ENCODE assay signal across 13 cellular contexts in the genomic region with DNA sequence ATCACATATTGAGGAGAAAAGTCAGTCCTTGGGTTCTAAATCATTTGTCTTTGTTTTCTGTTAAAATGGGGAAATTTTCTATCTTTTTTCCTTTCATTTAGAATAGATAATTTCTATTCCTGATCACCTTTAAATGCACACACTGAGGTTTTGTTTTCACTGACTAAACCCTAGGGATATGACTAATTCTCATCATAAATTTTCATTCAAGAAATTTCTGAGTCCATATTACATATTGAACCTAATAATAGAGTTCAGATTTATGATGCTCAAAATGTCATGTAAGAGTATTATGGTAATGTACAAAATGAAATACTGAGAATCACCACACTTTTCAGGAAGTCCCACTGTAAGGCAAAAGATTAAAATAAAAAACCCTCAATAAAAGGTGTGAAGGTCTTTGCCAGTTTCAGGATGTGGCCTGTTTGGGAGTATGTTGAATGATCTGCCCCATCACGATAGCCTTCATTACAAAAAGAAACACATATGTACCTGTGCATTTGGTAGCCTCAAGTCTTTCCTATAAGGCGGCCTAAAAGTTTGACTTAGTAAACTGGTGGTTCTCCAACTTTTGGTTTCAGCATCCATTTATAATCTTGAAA. TPM values are rescaled to one million over a fixed set of nuclear protein-coding genes. Genes with fewer than 3 reads are reported as not detected.
A peak's percentile ranks its signal among the peaks of the same experiment; 100 is the strongest.
DNase-seq lines count a peak whose midpoint lies in the region; ATAC-seq lines count a peak whose summit lies in the region.
"Had no signal": no experiment of that assay in that cellular context is flagged by ENCODE, and none has a peak within 500 bp of the region (broad histone marks: within the 10 kb centered on the region; RNA-seq: fewer than 3 reads in every experiment).

No MANE protein-coding gene starts in this region.

- no peaks in the 10 kb centered on the region for H3K27me3 Mint-ChIP-seq in activated naive CD4-positive, alpha-beta T cell treated with anti-CD3 and anti-CD28 coated beads for 36 hours (ENCODE audit: low read depth)
- no peaks in the 10 kb centered on the region for H3K27me3 Mint-ChIP-seq in T-helper 2 cell treated with Interferon-gamma antibody and Interleukin-4, amounts not matched to agents 5 μg/mL and 100 μg/mL, for 36 hours (ENCODE audit: low read depth)
- no peaks in the 10 kb centered on the region for H3K27me3 Mint-ChIP-seq in stimulated activated naive B cell treated with anti-CD40 and anti-IgM and Interleukin-4, amounts not matched to agents 10 μg/mL and 1 μg/mL and 100 μg/mL, for 72 hours

- no peak for DNase-seq in activated naive CD4-positive, alpha-beta T cell treated with anti-CD3 and anti-CD28 coated beads for 36 hours
- no peak for DNase-seq in activated naive CD4-positive, alpha-beta T cell treated with anti-CD3 and anti-CD28 coated beads, Interleukin-2, amount 50 U/mL, for 16 hours
- no peak for DNase-seq in T-helper 2 cell treated with Interferon-gamma antibody and Interleukin-4, amounts not matched to agents 5 μg/mL and 100 μg/mL, for 36 hours (ENCODE audit: low spot score)
- no peak for DNase-seq in stimulated activated naive B cell treated with anti-CD40 and anti-IgM and Interleukin-4, amounts not matched to agents 10 μg/mL and 1 μg/mL and 100 μg/mL, for 72 hours
- DNase-seq in NCI-H82 treated with DMSO at 0.1 percent for 48 hours (lab: John Stamatoyannopoulos, UW; ENCODE audit: unreplicated experiment) (no peak), Right ventricle myocardium superior (no peak), SKM-1 treated with dmso at 0.1 percent for 144 hours (lab: John Stamatoyannopoulos, UW; ENCODE audit: unreplicated experiment) (no peak)
- DNase-seq: effector CD8-positive, alpha-beta T cell; gastrocnemius medialis; NCI-H187 treated with DMSO at 0.1 percent for 48 hours; retina had no signal

- peak overlapping the region; percentile 50 for H3K4me3 Mint-ChIP-seq in activated naive CD4-positive, alpha-beta T cell treated with anti-CD3 and anti-CD28 coated beads for 36 hours
- H3K4me3 Mint-ChIP-seq in T-helper 2 cell treated with Interferon-gamma antibody and Interleukin-4, amounts not matched to agents 5 μg/mL and 100 μg/mL, for 36 hours, result peak overlapping the region; percentile 77
- peak overlapping the region in 1 of 2 donors; percentile 46 for H3K4me3 Mint-ChIP-seq in stimulated activated naive B cell treated with anti-CD40 and anti-IgM and Interleukin-4, amounts not matched to agents 10 μg/mL and 1 μg/mL and 100 μg/mL, for 72 hours
- H3K4me3 Mint-ChIP-seq: GM23338 had no signal

- H3K36me3 Mint-ChIP-seq in activated naive CD4-positive, alpha-beta T cell treated with anti-CD3 and anti-CD28 coated beads for 36 hours (ENCODE audit: low read depth), result peaks cover 52% of the 10 kb centered on the region
- peaks cover 37% of the 10 kb centered on the region for H3K36me3 Mint-ChIP-seq in T-helper 2 cell treated with Interferon-gamma antibody and Interleukin-4, amounts not matched to agents 5 μg/mL and 100 μg/mL, for 36 hours (ENCODE audit: low read depth)
- H3K36me3 Mint-ChIP-seq in stimulated activated naive B cell treated with anti-CD40 and anti-IgM and Interleukin-4, amounts not matched to agents 10 μg/mL and 1 μg/mL and 100 μg/mL, for 72 hours, result no peaks in the 10 kb centered on the region

- H3K4me1 Mint-ChIP-seq in activated naive CD4-positive, alpha-beta T cell treated with anti-CD3 and anti-CD28 coated beads for 36 hours (ENCODE audit: low read depth), result peaks cover 89% of the 10 kb centered on the region
- peaks cover 73% of the 10 kb centered on the region for H3K4me1 Mint-ChIP-seq in T-helper 2 cell treated with Interferon-gamma antibody and Interleukin-4, amounts not matched to agents 5 μg/mL and 100 μg/mL, for 36 hours (ENCODE audit: low read depth)
- H3K4me1 Mint-ChIP-seq in stimulated activated naive B cell treated with anti-CD40 and anti-IgM and Interleukin-4, amounts not matched to agents 10 μg/mL and 1 μg/mL and 100 μg/mL, for 72 hours, result peaks cover 24 to 52% of the 10 kb centered on the region in 2 donors

- intact Hi-C loops in activated naive CD4-positive, alpha-beta T cell treated with anti-CD3 and anti-CD28 coated beads for 36 hours (cut with micrococcal nuclease), result loop anchor here (1.0 to 2.0 kb wide), 3 partner anchors 20 to 236 kb away; no protein-coding TSS in a partner anchor
- intact Hi-C loops in Right ventricle myocardium superior (cut with DNase I), result no loop called here

- H3K27ac Mint-ChIP-seq in activated naive CD4-positive, alpha-beta T cell treated with anti-CD3 and anti-CD28 coated beads for 36 hours, result peak overlapping the region; percentile 96
- H3K27ac Mint-ChIP-seq in T-helper 2 cell treated with Interferon-gamma antibody and Interleukin-4, amounts not matched to agents 5 μg/mL and 100 μg/mL, for 36 hours, result peak overlapping the region; percentile 56
- no peak overlapping the region for H3K27ac Mint-ChIP-seq in stimulated activated naive B cell treated with anti-CD40 and anti-IgM and Interleukin-4, amounts not matched to agents 10 μg/mL and 1 μg/mL and 100 μg/mL, for 72 hours
- H3K27ac Mint-ChIP-seq: GM23338 had no signal

- H3K9me3 Mint-ChIP-seq in activated naive CD4-positive, alpha-beta T cell treated with anti-CD3 and anti-CD28 coated beads for 36 hours, result no peaks in the 10 kb centered on the region
- H3K9me3 Mint-ChIP-seq in T-helper 2 cell treated with Interferon-gamma antibody and Interleukin-4, amounts not matched to agents 5 μg/mL and 100 μg/mL, for 36 hours, result no peaks in the 10 kb centered on the region
- H3K9me3 Mint-ChIP-seq in stimulated activated naive B cell treated with anti-CD40 and anti-IgM and Interleukin-4, amounts not matched to agents 10 μg/mL and 1 μg/mL and 100 μg/mL, for 72 hours, result no peaks in the 10 kb centered on the region
- H3K9me3 Mint-ChIP-seq: GM23338 had no signal

- CTCF ChIA-PET in activated naive CD4-positive, alpha-beta T cell treated with anti-CD3 and anti-CD28 coated beads for 36 hours (lab: Charles Lee), result interaction anchor here (0.7 to 4.3 kb wide), 11 partner anchors 10 to 92 kb away, joined by 3 to 28 read pairs (median 4); no protein-coding TSS in a partner anchor

- ATAC-seq in HG02852 (IDR thresholded peaks at IDR 0.05; ENCODE audit: unreplicated experiment) (peak; percentile 6), Right ventricle myocardium superior (ENCODE audit: poor library complexity) (no peak)
- ATAC-seq in stimulated activated naive B cell treated with anti-CD40 and anti-IgM and Interleukin-4, amounts not matched to agents 10 μg/mL and 1 μg/mL and 100 μg/mL, for 72 hours (replicated peaks), result peak; percentile 61 to 64
- ATAC-seq: gastrocnemius medialis, GM23338 had no signal

RNA-seq across cellular contexts. Expression of a gene that starts 49.4 kb away (rescaled TPM):
- total RNA-seq in activated naive CD4-positive, alpha-beta T cell treated with anti-CD3 and anti-CD28 coated beads for 36 hours, result 100 to 1,000 TPM; 350 to 367 TPM
- total RNA-seq in Right ventricle myocardium superior, result 0.51 TPM

Comparison
In these comparisons a context has a peak if more than half of its experiments do, and no peak if none do; other contexts are left out.
1. RNA of a gene that starts 49.4 kb away (total RNA-seq): 350 to 367 TPM in activated naive CD4-positive, alpha-beta T cell treated with anti-CD3 and anti-CD28 coated beads for 36 hours; 0.51 TPM in Right ventricle myocardium superior (single experiment); every median in the first group is over 100 times any median in the second.